7 cellular contexts compared by ENCODE assay signal in genomic region chr19:34733266-34733825, GRCh38. TPM values are rescaled to one million over a fixed set of nuclear protein-coding genes. Genes with fewer than 3 reads are reported as not detected.
DNase-seq lines count a peak whose midpoint lies in the region; ATAC-seq and TF ChIP-seq lines count a peak whose summit lies in the region.

No MANE protein-coding gene starts in this region.

- H3K4me1 ChIP-seq in HUES64 (ENCODE audit: insufficient read depth, low read length): 0 out of 2 replicates have a peak, but pooled peaks cover 3% of the 10 kb centered on the region

- intact Hi-C loops in Right ventricle myocardium superior (cut with DNase I): no loop called here

- H3K27ac ChIP-seq in HUES64 (ENCODE audit: low read depth, low read length): peak overlapping the region; percentile 96

- ATAC-seq in GM21515 (IDR thresholded peaks at IDR 0.05; ENCODE audit: unreplicated experiment) (peak; percentile 18), Right ventricle myocardium superior (ENCODE audit: poor library complexity) (peak; percentile 28)

- H3K4me3 ChIP-seq in HUES64 (ENCODE audit: low read length): peak overlapping the region; percentile 83
- H3K4me3 ChIP-seq in WI38 (ENCODE audit: low read depth, low read length): peak overlapping the region; percentile 80
- H3K4me3 ChIP-seq in retinal pigment epithelial cell (ENCODE audit: low read length): peak overlapping the region; percentile 85

- TF ChIP-seq CTCF in WI38 (IDR thresholded peaks at IDR 0.05; ENCODE audit: low read depth, low read length) (no peak), retinal pigment epithelial cell (conservative IDR thresholded peaks at IDR 0.05; ENCODE audit: low read depth, low read length) (no peak)

- 3% methylated on average over 16 of the region's 16 CpGs for WGBS in HUES64

- 0 out of 2 replicates have a peak, but pooled peaks cover 3% of the 10 kb centered on the region for H3K36me3 ChIP-seq in HUES64 (ENCODE audit: insufficient read depth, low read length)

- DNase-seq in ELR (ENCODE audit: low read depth): peak; percentile 60
- no peak for DNase-seq in Right ventricle myocardium superior
- DNase-seq in retinal pigment epithelial cell (ENCODE audit: low read depth): no peak
- DNase-seq in T1000 (lab: John Stamatoyannopoulos, UW): no peak

- H3K9ac ChIP-seq in HUES64 (ENCODE audit: low read depth, low read length): peak overlapping the region; percentile 79

- H3K27me3 ChIP-seq in HUES64 (ENCODE audit: insufficient read depth, low read length): no peaks in the 10 kb centered on the region

- no peaks in the 10 kb centered on the region for H3K9me3 ChIP-seq in HUES64 (ENCODE audit: insufficient read depth, low read depth, low read length)

RNA-seq across cellular contexts. Expression of gene ZNF181, which starts 0.7 kb away (rescaled TPM):
- polyA plus RNA-seq in HUES64 (2013, experiment 1 of 2): 10.7 TPM
- 9.9 TPM for polyA plus RNA-seq in HUES64 (2013, experiment 2 of 2)
- total RNA-seq in Right ventricle myocardium superior: 22.0 TPM

RNA-seq across cellular contexts. Expression of gene ZNF599, which starts 39.7 kb away (rescaled TPM):
- polyA plus RNA-seq in HUES64 (2013, experiment 1 of 2): 3.6 TPM
- 3.0 TPM for polyA plus RNA-seq in HUES64 (2013, experiment 2 of 2)
- total RNA-seq in Right ventricle myocardium superior: 3.6 TPM

RNA-seq across cellular contexts. Expression of gene ZNF302, which starts 55.9 kb away (rescaled TPM):
- polyA plus RNA-seq in HUES64 (2013, experiment 1 of 2): 13.5 TPM
- 15.0 TPM for polyA plus RNA-seq in HUES64 (2013, experiment 2 of 2)
- 39.8 TPM for total RNA-seq in Right ventricle myocardium superior

RNA-seq across cellular contexts. Expression of gene SCGB2B2, which starts 56.4 kb away (rescaled TPM):
- not detected for polyA plus RNA-seq in HUES64 (2013, experiment 1 of 2)
- not detected for polyA plus RNA-seq in HUES64 (2013, experiment 2 of 2)
- 0.13 TPM for total RNA-seq in Right ventricle myocardium superior
